ENCODE assay signal across 8 cellular contexts in the genomic region with DNA sequence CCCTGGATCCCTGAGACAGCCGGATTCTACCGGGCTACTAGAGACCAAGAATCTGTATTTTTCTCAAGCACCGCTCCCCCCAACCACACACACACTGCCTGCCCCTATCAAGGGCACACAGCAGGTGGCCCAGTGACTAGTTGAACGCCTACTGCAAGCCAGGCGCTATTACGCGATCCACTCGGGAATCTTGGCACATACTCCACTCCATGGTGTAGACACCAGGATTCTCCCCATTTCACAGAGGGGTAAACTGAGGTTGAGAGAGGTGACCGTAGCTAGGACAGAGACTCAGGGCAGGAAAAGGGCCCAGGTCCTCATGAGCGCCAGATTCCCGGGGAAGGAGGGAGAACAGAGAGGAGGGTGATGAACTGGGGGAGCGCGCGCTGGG. TPM values are rescaled to one million over a fixed set of nuclear protein-coding genes. Genes with fewer than 3 reads are reported as not detected.
DNase-seq lines count a peak whose midpoint lies in the region; ATAC-seq, FAIRE-seq and TF ChIP-seq lines count a peak whose summit lies in the region.

No MANE protein-coding gene starts in this region.

- no peaks in the 10 kb centered on the region for H3K36me3 ChIP-seq in iPS DF 6.9 (ENCODE audit: control insufficient read depth, insufficient read depth, low read length)

- DNase-seq in activated CD4-positive, alpha-beta memory T cell treated with anti-CD3 and anti-CD28 coated beads for 36 hours, result no peak
- DNase-seq in iPS DF 6.9 (ENCODE audit: low read depth, low spot score), result no peak
- no peak for DNase-seq in stimulated activated effector memory CD8-positive, alpha-beta T cell treated with anti-CD3 and anti-CD28 coated beads, Interleukin-12 subunit alpha, Interleukin-12 subunit beta, amount 100 ng/mL, for 72 hours (ENCODE audit: low spot score in 2 of 2)
- DNase-seq in stimulated activated CD4-positive, alpha-beta T cell treated with anti-CD3 and anti-CD28 coated beads, Interleukin-4, amount 100 ng/mL, for 4 hours, result no peak
- no peak for DNase-seq in GM12892 (ENCODE audit: insufficient read length)
- DNase-seq in DMS53 treated with DMSO at 0.1 percent for 48 hours (lab: John Stamatoyannopoulos, UW; ENCODE audit: unreplicated experiment), result no peak
- DNase-seq in cortex of kidney (lab: John Stamatoyannopoulos, UW), result no peak

- no peaks in the 10 kb centered on the region for H3K27me3 Mint-ChIP-seq in activated CD4-positive, alpha-beta memory T cell treated with anti-CD3 and anti-CD28 coated beads for 36 hours

- H3K4me3 Mint-ChIP-seq in activated CD4-positive, alpha-beta memory T cell treated with anti-CD3 and anti-CD28 coated beads for 36 hours, result peak overlapping the region; percentile 83
- H3K4me3 Mint-ChIP-seq in stimulated activated effector memory CD8-positive, alpha-beta T cell treated with anti-CD3 and anti-CD28 coated beads, Interleukin-12 subunit alpha, Interleukin-12 subunit beta, amount 100 ng/mL, for 72 hours, result peak overlapping the region; percentile 80

- no peaks in the 10 kb centered on the region for H3K27me3 ChIP-seq in iPS DF 6.9 (ENCODE audit: control insufficient read depth, insufficient read depth, low read length)

- POLR2A ChIA-PET in activated CD4-positive, alpha-beta memory T cell treated with anti-CD3 and anti-CD28 coated beads for 36 hours (lab: Charles Lee), result no interaction called here

- peak overlapping the region; percentile 97; the same call in 1 of the 2 replicates for H3K4me3 ChIP-seq in iPS DF 6.9 (ENCODE audit: low read length)

- ATAC-seq in HG02759 (IDR thresholded peaks at IDR 0.05; ENCODE audit: unreplicated experiment), result peak; percentile 4
- no peak for ATAC-seq in stimulated activated effector memory CD8-positive, alpha-beta T cell treated with anti-CD3 and anti-CD28 coated beads, Interleukin-12 subunit alpha, Interleukin-12 subunit beta, amount 100 ng/mL, for 72 hours

- intact Hi-C loops in activated CD4-positive, alpha-beta memory T cell treated with anti-CD3 and anti-CD28 coated beads for 36 hours (cut with micrococcal nuclease), result no loop called here

- H3K27ac ChIP-seq in iPS DF 6.9 (ENCODE audit: low read length), result no peak overlapping the region

- no CpG with 5 or more reads among the region's 14 CpGs for WGBS in iPS DF 6.9 (ENCODE audit: insufficient coverage, insufficient read length)

- peaks cover 12% of the 10 kb centered on the region for H3K4me1 Mint-ChIP-seq in activated CD4-positive, alpha-beta memory T cell treated with anti-CD3 and anti-CD28 coated beads for 36 hours (ENCODE audit: low read depth)
- H3K4me1 Mint-ChIP-seq in stimulated activated effector memory CD8-positive, alpha-beta T cell treated with anti-CD3 and anti-CD28 coated beads, Interleukin-12 subunit alpha, Interleukin-12 subunit beta, amount 100 ng/mL, for 72 hours, result peaks cover 19% of the 10 kb centered on the region

- peak overlapping the region; percentile 77 for H3K27ac Mint-ChIP-seq in activated CD4-positive, alpha-beta memory T cell treated with anti-CD3 and anti-CD28 coated beads for 36 hours
- peak overlapping the region; percentile 85 for H3K27ac Mint-ChIP-seq in stimulated activated effector memory CD8-positive, alpha-beta T cell treated with anti-CD3 and anti-CD28 coated beads, Interleukin-12 subunit alpha, Interleukin-12 subunit beta, amount 100 ng/mL, for 72 hours

- H3K4me1 ChIP-seq in iPS DF 6.9 (ENCODE audit: control insufficient read depth, insufficient read depth, low read length), result no peaks in the 10 kb centered on the region

- no peaks in the 10 kb centered on the region for H3K9me3 Mint-ChIP-seq in activated CD4-positive, alpha-beta memory T cell treated with anti-CD3 and anti-CD28 coated beads for 36 hours
- no peaks in the 10 kb centered on the region for H3K9me3 Mint-ChIP-seq in stimulated activated effector memory CD8-positive, alpha-beta T cell treated with anti-CD3 and anti-CD28 coated beads, Interleukin-12 subunit alpha, Interleukin-12 subunit beta, amount 100 ng/mL, for 72 hours

- CTCF ChIA-PET in activated CD4-positive, alpha-beta memory T cell treated with anti-CD3 and anti-CD28 coated beads for 36 hours (lab: Charles Lee), result no interaction called here

- no peak for FAIRE-seq in GM12892 (lab: Jason Lieb, UNC)

- TF ChIP-seq POLR2A in GM12892 (IDR thresholded peaks at IDR 0.05; ENCODE audit: low read depth, low read length), result no peak

- peaks cover 13% of the 10 kb centered on the region for H3K36me3 Mint-ChIP-seq in activated CD4-positive, alpha-beta memory T cell treated with anti-CD3 and anti-CD28 coated beads for 36 hours
- H3K36me3 Mint-ChIP-seq in stimulated activated effector memory CD8-positive, alpha-beta T cell treated with anti-CD3 and anti-CD28 coated beads, Interleukin-12 subunit alpha, Interleukin-12 subunit beta, amount 100 ng/mL, for 72 hours, result peaks cover 39% of the 10 kb centered on the region

- H3K9me3 ChIP-seq in iPS DF 6.9 (ENCODE audit: control insufficient read depth, insufficient read depth, low read length), result no peaks in the 10 kb centered on the region

RNA-seq across cellular contexts. Expression of gene SHFL, which starts 0.5 kb away (rescaled TPM):
- 10 to 100 TPM; 53.5 to 62.9 TPM for total RNA-seq in activated CD4-positive, alpha-beta memory T cell treated with anti-CD3 and anti-CD28 coated beads for 36 hours
- 58.7 TPM for polyA plus RNA-seq in GM12892 (2012; ENCODE audit: missing spikeins)

RNA-seq across cellular contexts. Expression of gene ANGPTL6, which starts 16.8 kb away (rescaled TPM):
- total RNA-seq in activated CD4-positive, alpha-beta memory T cell treated with anti-CD3 and anti-CD28 coated beads for 36 hours, result 10 to 100 TPM; 11.8 to 12.4 TPM
- 16.8 TPM for polyA plus RNA-seq in GM12892 (2012; ENCODE audit: missing spikeins)

RNA-seq across cellular contexts. Expression of gene PPAN, which starts 20.5 kb away (rescaled TPM):
- total RNA-seq in activated CD4-positive, alpha-beta memory T cell treated with anti-CD3 and anti-CD28 coated beads for 36 hours, result 100 to 1,000 TPM in 1 of 2 experiments, 10 to 100 TPM in 1; 99.2 to 107 TPM
- polyA plus RNA-seq in GM12892 (2012; ENCODE audit: missing spikeins), result 61.1 TPM

RNA-seq across cellular contexts. Expression of gene P2RY11, which starts 25.9 kb away (rescaled TPM):
- total RNA-seq in activated CD4-positive, alpha-beta memory T cell treated with anti-CD3 and anti-CD28 coated beads for 36 hours, result 10 to 100 TPM; 28.4 to 29.6 TPM
- 11.0 TPM for polyA plus RNA-seq in GM12892 (2012; ENCODE audit: missing spikeins)

RNA-seq across cellular contexts. Expression of gene EIF3G, which starts 34.1 kb away (rescaled TPM):
- total RNA-seq in activated CD4-positive, alpha-beta memory T cell treated with anti-CD3 and anti-CD28 coated beads for 36 hours, result 100 to 1,000 TPM; 218 to 245 TPM
- polyA plus RNA-seq in GM12892 (2012; ENCODE audit: missing spikeins), result 129 TPM
